ENCODE assay signal across 21 cellular contexts in the genomic region with DNA sequence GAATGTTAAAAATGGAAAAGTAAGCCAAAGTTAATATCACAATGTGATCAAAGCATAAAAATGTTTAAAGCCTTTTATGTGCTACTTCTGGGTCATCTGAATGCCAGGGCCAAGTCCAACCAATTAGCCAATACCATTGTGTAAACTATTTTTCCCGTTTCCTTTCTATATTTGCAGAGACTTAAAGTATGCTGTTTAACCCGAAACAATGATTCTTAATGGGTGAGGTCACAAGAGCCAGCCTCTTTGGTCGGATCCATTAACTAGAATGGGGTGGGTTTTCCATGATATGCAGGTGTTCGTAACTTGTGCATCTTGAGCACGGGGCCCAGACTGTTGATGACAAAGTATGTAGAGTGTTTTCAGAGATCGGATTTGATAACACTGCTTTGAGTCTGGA.
A peak's percentile ranks its signal among the peaks of the same experiment; 100 is the strongest.
DNase-seq lines count a peak whose midpoint lies in the region; ATAC-seq, FAIRE-seq and TF ChIP-seq lines count a peak whose summit lies in the region.
"Had no signal": no experiment of that assay in that cellular context is flagged by ENCODE, and none has a peak within 500 bp of the region (broad histone marks: within the 10 kb centered on the region; RNA-seq: fewer than 3 reads in every experiment).

No MANE protein-coding gene starts in this region.

- TF ChIP-seq RAD21 in A549 (conservative IDR thresholded peaks at IDR 0.05 in 1 of 2, IDR thresholded peaks at IDR 0.05 in 1 of 2): no peak

- H3F3A ChIP-seq in GM23248 (ENCODE audit: insufficient read depth) (peaks cover 46% of the 10 kb centered on the region), PC-9 (ENCODE audit: insufficient read depth, low read depth) (peaks cover 29% of the 10 kb centered on the region)

- TF ChIP-seq EP300 in A549 (IDR thresholded peaks at IDR 0.05): no peak

- H3K36me3 ChIP-seq in GM23248 (ENCODE audit: low read depth) (no peaks in the 10 kb centered on the region), PC-9 (ENCODE audit: low read depth) (no peaks in the 10 kb centered on the region), osteoblast (ENCODE audit: insufficient read depth, low read length) (no peaks in the 10 kb centered on the region)
- H3K36me3 ChIP-seq: BLaER1, MG63, Peyer's patch had no signal

- H3K9ac ChIP-seq in GM23248: no peak overlapping the region
- H3K9ac ChIP-seq: BLaER1 had no signal

- H3K4me1 ChIP-seq in A549 (peaks cover 20% of the 10 kb centered on the region), GM23248 (ENCODE audit: insufficient read depth) (peaks cover 26% of the 10 kb centered on the region), PC-9 (replicated peaks; ENCODE audit: insufficient read depth) (peaks cover 58% of the 10 kb centered on the region), osteoblast (ENCODE audit: insufficient read depth, low read length) (peaks cover 28% of the 10 kb centered on the region)
- H3K4me1 ChIP-seq: Peyer's patch had no signal

- no peaks in the 10 kb centered on the region for H3K9me2 ChIP-seq in GM23248 (ENCODE audit: insufficient read depth)
- H3K9me2 ChIP-seq in PC-9 (ENCODE audit: insufficient read depth): no peaks in the 10 kb centered on the region

- BruUV-seq in PC-9 (replicated peaks; lab: Mats Ljungman, UMichigan): TSS peak; percentile 77

- H3K4me2 ChIP-seq in A549 (peak overlapping the region; percentile 43), GM23248 (ENCODE audit: unreplicated experiment) (no peak overlapping the region), PC-9 (peak overlapping the region; percentile 50), osteoblast (ENCODE audit: insufficient read depth, low read length) (no peak overlapping the region)
- H3K4me2 ChIP-seq: BLaER1 had no signal

- POLR2A ChIA-PET in A549 (lab: Yijun Ruan, JAX): no interaction called here
- POLR2A ChIA-PET in PC-9 (lab: Charles Lee; ENCODE audit: unreplicated experiment): no interaction called here

- no peaks in the 10 kb centered on the region for H3K9me3 ChIP-seq in A549
- no peaks in the 10 kb centered on the region for H3K9me3 ChIP-seq in GM23248 (ENCODE audit: low read depth)
- peaks cover 3% of the 10 kb centered on the region; the same call in 1 of the 2 replicates for H3K9me3 ChIP-seq in PC-9 (ENCODE audit: insufficient read depth, low read depth)
- no peaks in the 10 kb centered on the region for H3K9me3 ChIP-seq in osteoblast (ENCODE audit: low read depth, low read length)
- H3K9me3 ChIP-seq: BLaER1, MG63, Peyer's patch had no signal

- in situ Hi-C loops in GM23248 (cut with MboI): no loop called here
- in situ Hi-C loops in GM13976 (cut with MboI; ENCODE audit: low sequenced_read_pairs, unreplicated experiment): no loop called here

- no peaks in the 10 kb centered on the region for H4K20me1 ChIP-seq in GM23248 (ENCODE audit: insufficient read depth)
- H4K20me1 ChIP-seq in PC-9 (ENCODE audit: insufficient read depth): no peaks in the 10 kb centered on the region
- H4K20me1 ChIP-seq in osteoblast (ENCODE audit: insufficient read depth, low read length): no peaks in the 10 kb centered on the region
- H4K20me1 ChIP-seq: BLaER1 had no signal

- DNase-seq in A549 (ENCODE audit: low read depth in 1 of 2, low spot score in 1 of 2) (peak in 1 of 2 experiments; percentile 44), GM23248 (no peak), PC-9 (peak; percentile 35 to 96), osteoblast (ENCODE audit: insufficient read length, low spot score, missing footprints) (no peak), SHP77 (lab: John Stamatoyannopoulos, UW) (no peak), GM13976 (ENCODE audit: low spot score) (no peak), NCI-H1417 (lab: John Stamatoyannopoulos, UW) (no peak)
- DNase-seq: CD4-positive, CD25-positive, alpha-beta regulatory T cell; GF-D8; Kasumi-1; NCI-H1105 treated with DMSO at 0.1 percent for 48 hours; NCI-H2029; NCI-H526 treated with DMSO at 0.1 percent for 48 hours; Peyer's patch; SIG-M5 had no signal

- no peak for FAIRE-seq in A549 (lab: Jason Lieb, UNC)
- FAIRE-seq: GM12891, H54, K562 had no signal

- TF ChIP-seq CTCF in A549 (IDR thresholded peaks at IDR 0.05) (no peak), PC-9 (conservative IDR thresholded peaks at IDR 0.05) (no peak), osteoblast (IDR thresholded peaks at IDR 0.05; ENCODE audit: extremely low read depth, low read depth, low read length) (no peak), GM13976 (IDR thresholded peaks at IDR 0.05; ENCODE audit: borderline replicate concordance, control extremely low read depth, extremely low read depth, insufficient read depth, missing control alignments) (no peak)

- H3K79me2 ChIP-seq in GM23248 (ENCODE audit: insufficient read depth) (no peaks in the 10 kb centered on the region), PC-9 (ENCODE audit: low read depth) (no peaks in the 10 kb centered on the region), osteoblast (ENCODE audit: insufficient read depth, low read length) (no peaks in the 10 kb centered on the region)

- intact Hi-C loops in PC-9 (cut with micrococcal nuclease; ENCODE audit: unreplicated experiment): loop anchor here (1.0 to 5.0 kb wide), 5 partner anchors 40 to 1056 kb away; no protein-coding TSS in a partner anchor

- peak overlapping the region; percentile 49 to 54; a peak in 4 of 6 replicates for H3K27ac ChIP-seq in A549
- H3K27ac ChIP-seq in GM23248: peak overlapping the region; percentile 29; the same call in 1 of the 2 replicates
- H3K27ac ChIP-seq in PC-9: peak overlapping the region; percentile 92
- no peak overlapping the region for H3K27ac ChIP-seq in osteoblast (ENCODE audit: low read depth, low read length)
- H3K27ac ChIP-seq: BLaER1, Peyer's patch, SK-N-MC had no signal

- ATAC-seq in A549: peak; percentile 32 to 59; a peak in 3 of 6 replicates
- ATAC-seq: K562 had no signal

- CTCF ChIA-PET in A549 (lab: Yijun Ruan, JAX): interaction anchor here (0.7 to 1.1 kb wide), 2 partner anchors 15 to 109 kb away, joined by 3 to 6 read pairs; no protein-coding TSS in a partner anchor
- CTCF ChIA-PET in PC-9 (lab: Charles Lee): no interaction called here

- 45% methylated on average over 6 of the region's 6 CpGs for WGBS in A549 (ENCODE audit: missing lambda C conversion rate)
- 97% methylated on average over 6 of the region's 6 CpGs for WGBS in GM23248 (ENCODE audit: low coverage in 1 of 2, low lambda C conversion rate in 2 of 2, missing lambda C conversion rate in 2 of 2), 2 experiments

- no peaks in the 10 kb centered on the region for H3K27me3 ChIP-seq in GM23248 (replicated peaks; ENCODE audit: insufficient read depth)
- no peaks in the 10 kb centered on the region for H3K27me3 ChIP-seq in PC-9 (ENCODE audit: insufficient read depth, low read depth)
- H3K27me3 ChIP-seq in osteoblast (ENCODE audit: insufficient read depth, low read length): no peaks in the 10 kb centered on the region
- H3K27me3 ChIP-seq: BLaER1, MG63, Peyer's patch had no signal

- H2AFZ ChIP-seq in GM23248 (no peak overlapping the region), PC-9 (peak overlapping the region; percentile 2; the same call in 1 of the 2 replicates), osteoblast (ENCODE audit: low read length) (peak overlapping the region; percentile 11)

- TF ChIP-seq POLR2A in A549 (IDR thresholded peaks at IDR 0.05; ENCODE audit: low read length): no peak

- H3K4me3 ChIP-seq in A549 (no peak overlapping the region), GM23248 (no peak overlapping the region), PC-9 (peak overlapping the region; percentile 16; the same call in 1 of the 2 replicates), osteoblast (ENCODE audit: insufficient read depth, low read length) (no peak overlapping the region)
- H3K4me3 ChIP-seq: BLaER1, K562, MG63, Peyer's patch, SK-N-MC had no signal

TF ChIP-seq in A549, 52 proteins besides CTCF, POLR2A, EP300 and RAD21:
- TF ChIP-seq ZSCAN20 (CRISPR knock-in tag; IDR thresholded peaks at IDR 0.05) (no peak), ZC3H11A (IDR thresholded peaks at IDR 0.05) (no peak), MAZ (IDR thresholded peaks at IDR 0.05; ENCODE audit: borderline replicate concordance, low read depth, low read length) (no peak), HOXB5 (CRISPR knock-in tag; IDR thresholded peaks at IDR 0.05) (no peak), SMC3 (IDR thresholded peaks at IDR 0.05) (no peak), SREBF2 (IDR thresholded peaks at IDR 0.05) (no peak), HEYL (CRISPR knock-in tag; IDR thresholded peaks at IDR 0.05) (no peak), NPAS2 (CRISPR knock-in tag; IDR thresholded peaks at IDR 0.05; ENCODE audit: borderline replicate concordance) (no peak), PHF8 (IDR thresholded peaks at IDR 0.05; ENCODE audit: borderline replicate concordance, low read depth) (no peak), RNF2 (IDR thresholded peaks at IDR 0.05; ENCODE audit: borderline replicate concordance, low read depth) (no peak), POLR2AphosphoS2 (conservative IDR thresholded peaks at IDR 0.05; ENCODE audit: low read length) (no peak), NFE2L2 (conservative IDR thresholded peaks at IDR 0.05; ENCODE audit: low read length) (no peak), RFX5 (IDR thresholded peaks at IDR 0.05) (no peak), ESRRA (IDR thresholded peaks at IDR 0.05; ENCODE audit: borderline replicate concordance, low read length) (no peak), KDM5A (IDR thresholded peaks at IDR 0.05) (no peak), EHF (CRISPR knock-in tag; IDR thresholded peaks at IDR 0.05) (no peak)
- TF ChIP-seq, protein P1, sequence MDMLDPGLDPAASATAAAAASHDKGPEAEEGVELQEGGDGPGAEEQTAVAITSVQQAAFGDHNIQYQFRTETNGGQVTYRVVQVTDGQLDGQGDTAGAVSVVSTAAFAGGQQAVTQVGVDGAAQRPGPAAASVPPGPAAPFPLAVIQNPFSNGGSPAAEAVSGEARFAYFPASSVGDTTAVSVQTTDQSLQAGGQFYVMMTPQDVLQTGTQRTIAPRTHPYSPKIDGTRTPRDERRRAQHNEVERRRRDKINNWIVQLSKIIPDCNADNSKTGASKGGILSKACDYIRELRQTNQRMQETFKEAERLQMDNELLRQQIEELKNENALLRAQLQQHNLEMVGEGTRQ (IDR thresholded peaks at IDR 0.05): no peak
- TF ChIP-seq, protein P2, sequence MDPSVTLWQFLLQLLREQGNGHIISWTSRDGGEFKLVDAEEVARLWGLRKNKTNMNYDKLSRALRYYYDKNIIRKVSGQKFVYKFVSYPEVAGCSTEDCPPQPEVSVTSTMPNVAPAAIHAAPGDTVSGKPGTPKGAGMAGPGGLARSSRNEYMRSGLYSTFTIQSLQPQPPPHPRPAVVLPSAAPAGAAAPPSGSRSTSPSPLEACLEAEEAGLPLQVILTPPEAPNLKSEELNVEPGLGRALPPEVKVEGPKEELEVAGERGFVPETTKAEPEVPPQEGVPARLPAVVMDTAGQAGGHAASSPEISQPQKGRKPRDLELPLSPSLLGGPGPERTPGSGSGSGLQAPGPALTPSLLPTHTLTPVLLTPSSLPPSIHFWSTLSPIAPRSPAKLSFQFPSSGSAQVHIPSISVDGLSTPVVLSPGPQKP (IDR thresholded peaks at IDR 0.05; ENCODE audit: low read depth, low read length): no peak
- TF ChIP-seq, protein P3, sequence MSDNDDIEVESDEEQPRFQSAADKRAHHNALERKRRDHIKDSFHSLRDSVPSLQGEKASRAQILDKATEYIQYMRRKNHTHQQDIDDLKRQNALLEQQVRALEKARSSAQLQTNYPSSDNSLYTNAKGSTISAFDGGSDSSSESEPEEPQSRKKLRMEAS (IDR thresholded peaks at IDR 0.05): no peak
TF ChIP-seq in A549: peak in this region for 0.

Comparison
In these comparisons a context has a peak if more than half of its experiments do, and no peak if none do; other contexts are left out.
1. DNase-seq: peak in PC-9 (2 of 2); none in GM23248 (single experiment), osteoblast (single experiment), SHP77 (0 of 2), GM13976 (single experiment) and NCI-H1417 (0 of 3).
2. H3K4me2 ChIP-seq: peak in A549 (single experiment) and PC-9 (single experiment); none in GM23248 (single experiment) and osteoblast (single experiment).